13 cellular contexts compared by ENCODE assay signal in the genomic region with DNA sequence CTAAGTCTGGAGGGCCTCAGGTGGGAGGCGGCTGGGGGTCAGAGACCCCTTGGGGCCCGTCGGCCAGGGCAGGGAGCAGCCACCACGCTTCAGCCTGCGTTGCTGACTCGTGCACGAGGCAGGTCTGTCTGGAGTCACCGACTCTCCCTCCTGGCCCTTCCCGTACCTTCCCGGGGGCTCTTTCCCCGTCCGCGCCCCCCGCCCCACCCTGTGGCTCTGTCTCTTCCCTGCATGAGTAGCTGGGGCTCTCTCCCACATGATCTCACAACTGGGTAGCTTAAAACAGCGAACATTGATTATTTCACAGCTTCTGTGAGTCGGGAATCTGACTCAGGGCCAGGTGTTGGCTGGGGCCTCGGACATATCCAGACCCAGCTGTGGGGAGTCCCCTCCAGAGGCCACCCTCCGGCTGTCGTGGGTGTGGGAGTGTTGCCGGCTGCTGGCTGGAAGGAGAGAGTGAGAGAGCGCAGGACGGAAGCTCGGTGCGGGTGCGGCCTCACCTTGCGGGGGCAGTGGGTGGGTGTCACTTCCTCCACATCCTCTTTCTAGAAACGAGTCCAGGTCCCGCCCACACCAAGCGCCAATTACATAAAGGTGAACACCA. TPM values are rescaled to one million over a fixed set of nuclear protein-coding genes. Genes with fewer than 3 reads are reported as not detected.
DNase-seq lines count a peak whose midpoint lies in the region; ATAC-seq, FAIRE-seq and TF ChIP-seq lines count a peak whose summit lies in the region.
"Had no signal": no experiment of that assay in that cellular context is flagged by ENCODE, and none has a peak within 500 bp of the region (broad histone marks: within the 10 kb centered on the region; RNA-seq: fewer than 3 reads in every experiment).

No MANE protein-coding gene starts in this region.

- H3K27me3 Mint-ChIP-seq in astrocyte (ENCODE audit: low read depth, unreplicated experiment) (no peaks in the 10 kb centered on the region), neural progenitor cell (ENCODE audit: insufficient read depth, low read depth) (peaks cover 2% of the 10 kb centered on the region)

- intact Hi-C loops in dorsolateral prefrontal cortex (cut with DNase I), result no loop called here

- H3K9me3 ChIP-seq in astrocyte (ENCODE audit: insufficient read depth, low read depth, low read length) (no peaks in the 10 kb centered on the region), neural progenitor cell (ENCODE audit: low read depth) (no peaks in the 10 kb centered on the region)

- H3K4me2 ChIP-seq in astrocyte (ENCODE audit: low read length) (peak overlapping the region; percentile 47), neural progenitor cell (no peak overlapping the region)

- no peak for FAIRE-seq in astrocyte (lab: Jason Lieb, UNC)
- FAIRE-seq: endometrium had no signal

- H3K27ac Mint-ChIP-seq in astrocyte (ENCODE audit: unreplicated experiment) (peak overlapping the region; percentile 72), neural progenitor cell (peak overlapping the region; percentile 57)

- TF ChIP-seq CTCF in astrocyte (IDR thresholded peaks at IDR 0.05; ENCODE audit: insufficient read depth, low read depth, low read length) (no peak), neural progenitor cell (IDR thresholded peaks at IDR 0.05) (no peak), dorsolateral prefrontal cortex (IDR thresholded peaks at IDR 0.05 in 54 of 56, conservative IDR thresholded peaks at IDR 0.05 in 2 of 56; ENCODE audit: low read depth in 1 of 56, partially characterized antibody in 56 of 56) (no peak)

- no peaks in the 10 kb centered on the region for H3K9me3 Mint-ChIP-seq in astrocyte (ENCODE audit: unreplicated experiment)
- H3K9me3 Mint-ChIP-seq in neural progenitor cell, result no peaks in the 10 kb centered on the region

- H3K27ac ChIP-seq in astrocyte (ENCODE audit: low read depth, low read length), result no peak overlapping the region
- no peak overlapping the region for H3K27ac ChIP-seq in neural progenitor cell
- H3K27ac ChIP-seq in dorsolateral prefrontal cortex, result no peak overlapping the region
- H3K27ac ChIP-seq: GM23248 had no signal

- DNase-seq in CD1c-positive myeloid dendritic cell (ENCODE audit: extremely low spot score) (peak; percentile 21), astrocyte (ENCODE audit: low read depth) (no peak), neural progenitor cell (ENCODE audit: low spot score) (no peak), dorsolateral prefrontal cortex (no peak), GDM1 (lab: John Stamatoyannopoulos, UW) (no peak), NCI-H1694 (lab: John Stamatoyannopoulos, UW) (no peak)
- peak in 3 of 4 experiments; percentile 16 to 38 (median 33) for DNase-seq in activated CD4-positive, CD25-positive, alpha-beta regulatory T cell (lab: John Stamatoyannopoulos, UW)
- DNase-seq: AML-193, GM23248, NCI-H146 had no signal

- H3K4me3 ChIP-seq in astrocyte (ENCODE audit: insufficient read depth, low read depth, low read length) (no peak overlapping the region), neural progenitor cell (no peak overlapping the region), dorsolateral prefrontal cortex (no peak overlapping the region)
- H3K4me3 ChIP-seq: GM23248, skin epidermis had no signal

- no peak for ATAC-seq in HG02610 (IDR thresholded peaks at IDR 0.05; ENCODE audit: unreplicated experiment)

- H4K20me1 ChIP-seq in astrocyte (ENCODE audit: insufficient read depth, low read length), result peaks cover 33% of the 10 kb centered on the region
- peaks cover 69% of the 10 kb centered on the region for H4K20me1 ChIP-seq in neural progenitor cell (ENCODE audit: low read depth)

- H2AFZ ChIP-seq in astrocyte (ENCODE audit: low read depth, low read length) (no peak overlapping the region), neural progenitor cell (replicated peaks) (no peak overlapping the region)
- H2AFZ ChIP-seq: GM23248 had no signal

- H3K4me1 Mint-ChIP-seq in astrocyte (ENCODE audit: low read depth, unreplicated experiment), result peaks cover 12% of the 10 kb centered on the region
- H3K4me1 Mint-ChIP-seq in neural progenitor cell, result peaks cover 32% of the 10 kb centered on the region

- H3K27me3 ChIP-seq in astrocyte (ENCODE audit: insufficient read depth, low read length), result no peaks in the 10 kb centered on the region
- H3K27me3 ChIP-seq in neural progenitor cell, result no peaks in the 10 kb centered on the region
- no peaks in the 10 kb centered on the region for H3K27me3 ChIP-seq in dorsolateral prefrontal cortex

- H3K36me3 Mint-ChIP-seq in astrocyte (ENCODE audit: low read depth, unreplicated experiment) (peaks cover 2% of the 10 kb centered on the region), neural progenitor cell (peaks cover 8% of the 10 kb centered on the region)

- H3K79me2 ChIP-seq in astrocyte (ENCODE audit: insufficient read depth, low read length) (peaks cover 15% of the 10 kb centered on the region), neural progenitor cell (ENCODE audit: low read depth) (no peaks in the 10 kb centered on the region)

- no peaks in the 10 kb centered on the region for H3K36me3 ChIP-seq in astrocyte (ENCODE audit: insufficient read depth, low read length)
- H3K36me3 ChIP-seq in neural progenitor cell, result no peaks in the 10 kb centered on the region

- H3K9ac ChIP-seq in astrocyte (ENCODE audit: low read length), result no peak overlapping the region
- peak overlapping the region; percentile 33 for H3K9ac ChIP-seq in neural progenitor cell
- H3K9ac ChIP-seq: GM23248 had no signal

- H3F3A ChIP-seq in neural progenitor cell (ENCODE audit: low read depth), result no peaks in the 10 kb centered on the region

- H3K4me3 Mint-ChIP-seq in astrocyte (ENCODE audit: unreplicated experiment) (peak overlapping the region; percentile 50), neural progenitor cell (peak overlapping the region; percentile 46)

- peaks cover 8% of the 10 kb centered on the region for H3K4me1 ChIP-seq in astrocyte (ENCODE audit: insufficient read depth, low read length)
- H3K4me1 ChIP-seq in neural progenitor cell, result peaks cover 13% of the 10 kb centered on the region

RNA-seq across cellular contexts. Expression of gene BAHCC1, which starts 17.3 kb away (rescaled TPM):
- total RNA-seq in astrocyte (18.5 TPM in 2 replicates), neural progenitor cell (ENCODE audit: low replicate concordance) (3.4 and 26.3 TPM in 2 replicates), dorsolateral prefrontal cortex (10 to 100 TPM; 25.1 to 66.1 (median 38.0) TPM)

Comparison
In these comparisons a context has a peak if more than half of its experiments do, and no peak if none do; other contexts are left out.
1. DNase-seq: peak in CD1c-positive myeloid dendritic cell (single experiment) and activated CD4-positive, CD25-positive, alpha-beta regulatory T cell (3 of 4); none in astrocyte (single experiment), neural progenitor cell (single experiment), dorsolateral prefrontal cortex (0 of 10), GDM1 (single experiment) and NCI-H1694 (single experiment).